1 cellular context compared by ENCODE assay signal in the genomic region with DNA sequence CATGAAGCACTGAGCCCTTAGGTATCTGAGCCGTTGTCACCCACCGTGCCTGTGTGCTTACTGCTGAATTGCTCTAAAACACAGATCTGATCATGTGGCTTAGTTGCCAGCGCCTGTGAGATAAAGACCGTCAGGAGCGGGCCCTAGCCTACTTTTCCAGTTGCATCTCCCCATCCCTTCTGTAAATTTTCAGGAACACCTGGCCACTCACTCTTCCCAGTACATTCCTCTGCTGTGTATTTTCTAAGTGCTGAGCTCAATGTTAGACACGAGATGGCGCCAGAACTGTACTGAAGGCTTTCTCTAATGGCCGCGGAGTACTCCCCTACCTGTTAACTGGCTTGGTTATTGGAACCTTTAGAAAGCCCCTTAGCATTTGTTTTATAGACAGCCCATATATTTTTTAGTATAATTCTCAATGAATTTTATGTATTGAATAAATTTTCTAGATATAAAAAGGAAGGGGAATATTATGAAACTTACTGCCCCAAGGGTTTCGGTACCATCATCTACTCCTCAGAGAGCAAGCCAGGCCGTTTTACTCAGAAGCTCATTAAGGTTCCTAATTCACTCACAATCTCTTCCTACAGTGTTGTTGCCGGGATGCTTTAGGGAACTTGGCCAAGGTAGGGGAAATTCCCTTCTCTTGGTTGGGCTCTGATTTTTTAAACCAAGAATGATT.
TF ChIP-seq lines count a peak whose summit lies in the region.

No MANE protein-coding gene starts in this region.

TF ChIP-seq in K562, 482 proteins besides CTCF, POLR2A, EP300 and RAD21 (continued from another document and continues in another):
- no peak; the same call in 1 of the 2 replicates for TF ChIP-seq GTF2E2 (tag; IDR thresholded peaks at IDR 0.05)
- peak; percentile 88 for TF ChIP-seq SMC3 (conservative IDR thresholded peaks at IDR 0.05; ENCODE audit: insufficient read depth, low read depth, low read length)
- no peak for TF ChIP-seq MEF2A (IDR thresholded peaks at IDR 0.05; ENCODE audit: control insufficient read depth, low read depth, low read length)
- no peak for TF ChIP-seq LARP7 (IDR thresholded peaks at IDR 0.05)
- no peak for TF ChIP-seq RCOR1 (IDR thresholded peaks at IDR 0.05; ENCODE audit: borderline replicate concordance in 1 of 2, low read depth in 2 of 2, low read length in 2 of 2)
- no peak for TF ChIP-seq EGR1 (conservative IDR thresholded peaks at IDR 0.05)
- no peak for TF ChIP-seq ZNF146 (CRISPR knock-in tag; IDR thresholded peaks at IDR 0.05; ENCODE audit: unreplicated experiment)
- TF ChIP-seq NFE2L1 (tag; IDR thresholded peaks at IDR 0.05; ENCODE audit: borderline replicate concordance, low read depth) = no peak
- TF ChIP-seq, protein P1, sequence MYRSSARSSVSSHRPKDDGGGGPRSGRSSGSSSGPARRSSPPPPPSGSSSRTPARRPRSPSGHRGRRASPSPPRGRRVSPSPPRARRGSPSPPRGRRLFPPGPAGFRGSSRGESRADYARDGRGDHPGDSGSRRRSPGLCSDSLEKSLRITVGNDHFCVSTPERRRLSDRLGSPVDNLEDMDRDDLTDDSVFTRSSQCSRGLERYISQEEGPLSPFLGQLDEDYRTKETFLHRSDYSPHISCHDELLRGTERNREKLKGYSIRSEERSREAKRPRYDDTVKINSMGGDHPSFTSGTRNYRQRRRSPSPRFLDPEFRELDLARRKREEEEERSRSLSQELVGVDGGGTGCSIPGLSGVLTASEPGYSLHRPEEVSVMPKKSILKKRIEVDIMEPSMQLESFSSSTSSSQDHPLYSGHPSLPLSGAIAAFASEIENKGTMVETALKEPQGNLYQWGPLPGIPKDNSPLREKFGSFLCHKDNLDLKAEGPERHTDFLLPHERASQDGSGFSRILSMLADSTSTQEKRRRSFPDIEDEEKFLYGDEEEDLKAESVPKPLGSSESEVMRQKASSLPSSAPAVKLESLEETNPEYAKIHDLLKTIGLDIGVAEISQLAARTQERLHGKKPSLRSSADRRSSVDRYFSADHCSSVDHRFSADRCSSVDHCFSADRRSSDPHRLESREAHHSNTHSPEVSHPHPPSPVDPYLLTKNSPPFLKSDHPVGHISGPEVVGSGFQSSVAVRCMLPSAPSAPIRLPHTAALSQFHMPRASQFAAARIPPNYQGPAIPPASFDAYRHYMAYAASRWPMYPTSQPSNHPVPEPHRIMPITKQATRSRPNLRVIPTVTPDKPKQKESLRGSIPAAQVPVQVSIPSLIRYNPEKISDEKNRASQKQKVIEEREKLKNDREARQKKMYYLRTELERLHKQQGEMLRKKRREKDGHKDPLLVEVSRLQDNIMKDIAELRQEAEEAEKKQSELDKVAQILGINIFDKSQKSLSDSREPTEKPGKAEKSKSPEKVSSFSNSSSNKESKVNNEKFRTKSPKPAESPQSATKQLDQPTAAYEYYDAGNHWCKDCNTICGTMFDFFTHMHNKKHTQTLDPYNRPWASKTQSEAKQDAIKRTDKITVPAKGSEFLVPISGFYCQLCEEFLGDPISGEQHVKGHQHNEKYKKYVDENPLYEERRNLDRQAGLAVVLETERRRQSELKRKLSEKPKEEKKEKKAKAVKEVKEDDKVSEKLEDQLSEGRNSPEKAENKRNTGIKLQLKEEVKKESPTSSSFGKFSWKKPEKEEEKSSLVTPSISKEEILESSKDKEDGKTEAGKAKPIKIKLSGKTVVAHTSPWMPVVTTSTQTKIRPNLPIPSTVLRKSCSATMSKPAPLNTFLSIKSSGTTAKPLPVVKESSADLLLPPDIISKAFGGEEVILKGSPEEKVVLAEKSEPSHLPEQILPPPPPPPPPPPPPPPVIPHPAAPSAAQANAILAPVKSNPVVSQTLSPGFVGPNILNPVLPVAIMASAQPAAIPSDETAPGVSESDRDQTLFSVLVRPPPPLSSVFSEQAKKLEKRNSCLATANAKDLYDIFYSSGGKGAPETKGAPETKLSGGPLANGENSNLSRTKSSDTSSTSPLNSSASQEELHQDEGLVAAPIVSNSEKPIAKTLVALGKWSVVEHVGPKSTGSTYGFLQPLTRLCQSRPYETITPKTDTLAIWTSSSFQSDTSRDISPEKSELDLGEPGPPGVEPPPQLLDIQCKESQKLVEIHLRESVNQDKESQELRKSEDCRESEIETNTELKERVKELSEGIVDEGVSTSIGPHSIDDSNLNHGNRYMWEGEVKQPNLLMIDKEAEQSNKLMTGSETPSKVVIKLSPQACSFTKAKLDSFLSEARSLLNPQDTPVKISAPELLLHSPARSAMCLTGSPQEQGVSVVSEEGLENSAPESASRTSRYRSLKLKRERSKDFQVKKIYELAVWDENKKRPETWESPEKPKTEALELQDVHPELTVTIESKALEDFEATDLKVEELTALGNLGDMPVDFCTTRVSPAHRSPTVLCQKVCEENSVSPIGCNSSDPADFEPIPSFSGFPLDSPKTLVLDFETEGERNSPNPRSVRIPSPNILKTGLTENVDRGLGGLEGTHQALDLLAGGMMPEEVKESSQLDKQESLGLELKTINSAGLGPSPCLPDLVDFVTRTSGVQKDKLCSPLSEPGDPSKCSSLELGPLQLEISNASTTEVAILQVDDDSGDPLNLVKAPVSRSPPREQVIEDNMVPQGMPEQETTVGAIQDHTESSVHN (IDR thresholded peaks at IDR 0.05; ENCODE audit: borderline replicate concordance in 1 of 2, low read depth in 1 of 2) = no peak
- TF ChIP-seq, protein P2, sequence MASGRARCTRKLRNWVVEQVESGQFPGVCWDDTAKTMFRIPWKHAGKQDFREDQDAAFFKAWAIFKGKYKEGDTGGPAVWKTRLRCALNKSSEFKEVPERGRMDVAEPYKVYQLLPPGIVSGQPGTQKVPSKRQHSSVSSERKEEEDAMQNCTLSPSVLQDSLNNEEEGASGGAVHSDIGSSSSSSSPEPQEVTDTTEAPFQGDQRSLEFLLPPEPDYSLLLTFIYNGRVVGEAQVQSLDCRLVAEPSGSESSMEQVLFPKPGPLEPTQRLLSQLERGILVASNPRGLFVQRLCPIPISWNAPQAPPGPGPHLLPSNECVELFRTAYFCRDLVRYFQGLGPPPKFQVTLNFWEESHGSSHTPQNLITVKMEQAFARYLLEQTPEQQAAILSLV (tag; IDR thresholded peaks at IDR 0.05) = no peak
- TF ChIP-seq POLR2AphosphoS2 (IDR thresholded peaks at IDR 0.05; ENCODE audit: low read length) = no peak
- no peak for TF ChIP-seq SNIP1 (IDR thresholded peaks at IDR 0.05; ENCODE audit: low read depth)
- TF ChIP-seq CCNT2 (IDR thresholded peaks at IDR 0.05; ENCODE audit: borderline replicate concordance, extremely low read depth, insufficient read length, low read depth, low read length) = no peak
- TF ChIP-seq C11orf30 (IDR thresholded peaks at IDR 0.05; ENCODE audit: low read depth) = no peak
- TF ChIP-seq, protein P3, sequence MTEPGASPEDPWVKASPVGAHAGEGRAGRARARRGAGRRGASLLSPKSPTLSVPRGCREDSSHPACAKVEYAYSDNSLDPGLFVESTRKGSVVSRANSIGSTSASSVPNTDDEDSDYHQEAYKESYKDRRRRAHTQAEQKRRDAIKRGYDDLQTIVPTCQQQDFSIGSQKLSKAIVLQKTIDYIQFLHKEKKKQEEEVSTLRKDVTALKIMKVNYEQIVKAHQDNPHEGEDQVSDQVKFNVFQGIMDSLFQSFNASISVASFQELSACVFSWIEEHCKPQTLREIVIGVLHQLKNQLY (CRISPR knock-in tag; conservative IDR thresholded peaks at IDR 0.05) = no peak
- TF ChIP-seq HNRNPL (IDR thresholded peaks at IDR 0.05; ENCODE audit: low read depth, low read length) = no peak
- no peak for TF ChIP-seq TGIF2 (CRISPR knock-in tag; IDR thresholded peaks at IDR 0.05)
- TF ChIP-seq, protein P4, sequence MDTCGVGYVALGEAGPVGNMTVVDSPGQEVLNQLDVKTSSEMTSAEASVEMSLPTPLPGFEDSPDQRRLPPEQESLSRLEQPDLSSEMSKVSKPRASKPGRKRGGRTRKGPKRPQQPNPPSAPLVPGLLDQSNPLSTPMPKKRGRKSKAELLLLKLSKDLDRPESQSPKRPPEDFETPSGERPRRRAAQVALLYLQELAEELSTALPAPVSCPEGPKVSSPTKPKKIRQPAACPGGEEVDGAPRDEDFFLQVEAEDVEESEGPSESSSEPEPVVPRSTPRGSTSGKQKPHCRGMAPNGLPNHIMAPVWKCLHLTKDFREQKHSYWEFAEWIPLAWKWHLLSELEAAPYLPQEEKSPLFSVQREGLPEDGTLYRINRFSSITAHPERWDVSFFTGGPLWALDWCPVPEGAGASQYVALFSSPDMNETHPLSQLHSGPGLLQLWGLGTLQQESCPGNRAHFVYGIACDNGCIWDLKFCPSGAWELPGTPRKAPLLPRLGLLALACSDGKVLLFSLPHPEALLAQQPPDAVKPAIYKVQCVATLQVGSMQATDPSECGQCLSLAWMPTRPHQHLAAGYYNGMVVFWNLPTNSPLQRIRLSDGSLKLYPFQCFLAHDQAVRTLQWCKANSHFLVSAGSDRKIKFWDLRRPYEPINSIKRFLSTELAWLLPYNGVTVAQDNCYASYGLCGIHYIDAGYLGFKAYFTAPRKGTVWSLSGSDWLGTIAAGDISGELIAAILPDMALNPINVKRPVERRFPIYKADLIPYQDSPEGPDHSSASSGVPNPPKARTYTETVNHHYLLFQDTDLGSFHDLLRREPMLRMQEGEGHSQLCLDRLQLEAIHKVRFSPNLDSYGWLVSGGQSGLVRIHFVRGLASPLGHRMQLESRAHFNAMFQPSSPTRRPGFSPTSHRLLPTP (IDR thresholded peaks at IDR 0.05; ENCODE audit: borderline replicate concordance, extremely low read depth, insufficient read length) = no peak
- no peak; the same call in none of the 2 replicates for TF ChIP-seq ZEB2 (IDR thresholded peaks at IDR 0.05)
- no peak for TF ChIP-seq CBX2 (IDR thresholded peaks at IDR 0.05; ENCODE audit: insufficient read depth, low read length, poor library complexity, severe bottlenecking)
- no peak for TF ChIP-seq ZC3H11A (IDR thresholded peaks at IDR 0.05; ENCODE audit: low read depth, low read length)
- TF ChIP-seq FOSL1 (tag; conservative IDR thresholded peaks at IDR 0.05) = 0 out of 2 replicates have a peak, but pooled peaks have one; percentile 19
- TF ChIP-seq GTF2F1 (IDR thresholded peaks at IDR 0.05; ENCODE audit: low read depth, low read length) = no peak
- TF ChIP-seq SIN3B (IDR thresholded peaks at IDR 0.05; ENCODE audit: low read depth) = no peak
- TF ChIP-seq, protein P5, sequence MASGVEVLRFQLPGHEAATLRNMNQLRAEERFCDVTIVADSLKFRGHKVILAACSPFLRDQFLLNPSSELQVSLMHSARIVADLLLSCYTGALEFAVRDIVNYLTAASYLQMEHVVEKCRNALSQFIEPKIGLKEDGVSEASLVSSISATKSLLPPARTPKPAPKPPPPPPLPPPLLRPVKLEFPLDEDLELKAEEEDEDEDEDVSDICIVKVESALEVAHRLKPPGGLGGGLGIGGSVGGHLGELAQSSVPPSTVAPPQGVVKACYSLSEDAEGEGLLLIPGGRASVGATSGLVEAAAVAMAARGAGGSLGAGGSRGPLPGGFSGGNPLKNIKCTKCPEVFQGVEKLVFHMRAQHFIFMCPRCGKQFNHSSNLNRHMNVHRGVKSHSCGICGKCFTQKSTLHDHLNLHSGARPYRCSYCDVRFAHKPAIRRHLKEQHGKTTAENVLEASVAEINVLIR (CRISPR knock-in tag; IDR thresholded peaks at IDR 0.05) = no peak
- no peak for TF ChIP-seq POLR2H (tag; IDR thresholded peaks at IDR 0.05; ENCODE audit: low read depth)
- no peak for TF ChIP-seq MTA2 (IDR thresholded peaks at IDR 0.05; ENCODE audit: low read depth)
- TF ChIP-seq, protein P6, sequence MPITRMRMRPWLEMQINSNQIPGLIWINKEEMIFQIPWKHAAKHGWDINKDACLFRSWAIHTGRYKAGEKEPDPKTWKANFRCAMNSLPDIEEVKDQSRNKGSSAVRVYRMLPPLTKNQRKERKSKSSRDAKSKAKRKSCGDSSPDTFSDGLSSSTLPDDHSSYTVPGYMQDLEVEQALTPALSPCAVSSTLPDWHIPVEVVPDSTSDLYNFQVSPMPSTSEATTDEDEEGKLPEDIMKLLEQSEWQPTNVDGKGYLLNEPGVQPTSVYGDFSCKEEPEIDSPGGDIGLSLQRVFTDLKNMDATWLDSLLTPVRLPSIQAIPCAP (CRISPR knock-in tag; IDR thresholded peaks at IDR 0.05; ENCODE audit: borderline replicate concordance) = no peak
- TF ChIP-seq PHTF2 (CRISPR knock-in tag; IDR thresholded peaks at IDR 0.05) = no peak
- TF ChIP-seq ARHGAP35 (IDR thresholded peaks at IDR 0.05; ENCODE audit: partially characterized antibody) = no peak
- no peak for TF ChIP-seq ZNF263 (CRISPR knock-in tag; IDR thresholded peaks at IDR 0.05; ENCODE audit: borderline replicate concordance)
- TF ChIP-seq, protein P7, sequence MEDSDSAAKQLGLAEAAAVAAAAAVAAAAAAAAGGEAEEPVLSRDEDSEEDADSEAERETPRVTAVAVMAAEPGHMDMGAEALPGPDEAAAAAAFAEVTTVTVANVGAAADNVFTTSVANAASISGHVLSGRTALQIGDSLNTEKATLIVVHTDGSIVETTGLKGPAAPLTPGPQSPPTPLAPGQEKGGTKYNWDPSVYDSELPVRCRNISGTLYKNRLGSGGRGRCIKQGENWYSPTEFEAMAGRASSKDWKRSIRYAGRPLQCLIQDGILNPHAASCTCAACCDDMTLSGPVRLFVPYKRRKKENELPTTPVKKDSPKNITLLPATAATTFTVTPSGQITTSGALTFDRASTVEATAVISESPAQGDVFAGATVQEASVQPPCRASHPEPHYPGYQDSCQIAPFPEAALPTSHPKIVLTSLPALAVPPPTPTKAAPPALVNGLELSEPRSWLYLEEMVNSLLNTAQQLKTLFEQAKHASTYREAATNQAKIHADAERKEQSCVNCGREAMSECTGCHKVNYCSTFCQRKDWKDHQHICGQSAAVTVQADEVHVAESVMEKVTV (CRISPR knock-in tag; IDR thresholded peaks at IDR 0.05) = peak; percentile 95
- no peak for TF ChIP-seq RNF2 (IDR thresholded peaks at IDR 0.05)
- TF ChIP-seq ARNT (IDR thresholded peaks at IDR 0.05) = no peak
- no peak for TF ChIP-seq FOXJ2 (tag; IDR thresholded peaks at IDR 0.05)
- no peak for TF ChIP-seq DDX20 (tag; IDR thresholded peaks at IDR 0.05; ENCODE audit: low read depth)
- TF ChIP-seq SP2 (IDR thresholded peaks at IDR 0.05; ENCODE audit: extremely low read depth, low read depth, low read length, poor library complexity, severe bottlenecking) = no peak
- TF ChIP-seq NR2C2 (CRISPR knock-in tag; IDR thresholded peaks at IDR 0.05) = no peak
- 0 out of 2 replicates have a peak, but pooled peaks have one; percentile 13 for TF ChIP-seq NR2C2 (tag; IDR thresholded peaks at IDR 0.05)
- TF ChIP-seq, protein P8, sequence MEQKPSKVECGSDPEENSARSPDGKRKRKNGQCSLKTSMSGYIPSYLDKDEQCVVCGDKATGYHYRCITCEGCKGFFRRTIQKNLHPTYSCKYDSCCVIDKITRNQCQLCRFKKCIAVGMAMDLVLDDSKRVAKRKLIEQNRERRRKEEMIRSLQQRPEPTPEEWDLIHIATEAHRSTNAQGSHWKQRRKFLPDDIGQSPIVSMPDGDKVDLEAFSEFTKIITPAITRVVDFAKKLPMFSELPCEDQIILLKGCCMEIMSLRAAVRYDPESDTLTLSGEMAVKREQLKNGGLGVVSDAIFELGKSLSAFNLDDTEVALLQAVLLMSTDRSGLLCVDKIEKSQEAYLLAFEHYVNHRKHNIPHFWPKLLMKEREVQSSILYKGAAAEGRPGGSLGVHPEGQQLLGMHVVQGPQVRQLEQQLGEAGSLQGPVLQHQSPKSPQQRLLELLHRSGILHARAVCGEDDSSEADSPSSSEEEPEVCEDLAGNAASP (IDR thresholded peaks at IDR 0.05) = no peak
